ENCODE assay signal across 23 cellular contexts in genomic region chr18:63477972-63478371, GRCh38. TPM values are rescaled to one million over a fixed set of nuclear protein-coding genes. Genes with fewer than 3 reads are reported as not detected.
DNase-seq lines count a peak whose midpoint lies in the region; ATAC-seq and TF ChIP-seq lines count a peak whose summit lies in the region.
"Had no signal": no experiment of that assay in that cellular context is flagged by ENCODE, and none has a peak within 500 bp of the region (broad histone marks: within the 10 kb centered on the region; RNA-seq: fewer than 3 reads in every experiment).

No MANE protein-coding gene starts in this region.

- H3K4me2 ChIP-seq in osteoblast (ENCODE audit: insufficient read depth, low read length) = no peak overlapping the region

- no peak for ATAC-seq in GM21367 (IDR thresholded peaks at IDR 0.05; ENCODE audit: unreplicated experiment)
- ATAC-seq in HG03139 (IDR thresholded peaks at IDR 0.05; ENCODE audit: unreplicated experiment) = no peak
- ATAC-seq: natural killer cell treated with Interleukin-12 subunit alpha and Interleukin-12 subunit beta and Interleukin-15 and Interleukin-18, amount 100 ng/mL, for 72 hours; Panc1; psoas muscle had no signal

- H3K27ac ChIP-seq in osteoblast (ENCODE audit: low read depth, low read length) = no peak overlapping the region
- no peak overlapping the region for H3K27ac ChIP-seq in SJCRH30
- H3K27ac ChIP-seq: cardiac muscle cell, psoas muscle had no signal

- H3K4me1 ChIP-seq in osteoblast (ENCODE audit: insufficient read depth, low read length) = no peaks in the 10 kb centered on the region
- no peaks in the 10 kb centered on the region for H3K4me1 ChIP-seq in SJCRH30
- H3K4me1 ChIP-seq: Caco-2, psoas muscle had no signal

- H3K36me3 ChIP-seq in osteoblast (ENCODE audit: insufficient read depth, low read length) (no peaks in the 10 kb centered on the region), SJCRH30 (no peaks in the 10 kb centered on the region)
- H3K36me3 ChIP-seq: cardiac muscle cell had no signal

- TF ChIP-seq CTCF in epithelial cell of esophagus (IDR thresholded peaks at IDR 0.05; ENCODE audit: insufficient read depth, low read depth, low read length, missing control alignments) (no peak), osteoblast (IDR thresholded peaks at IDR 0.05; ENCODE audit: extremely low read depth, low read depth, low read length) (no peak)

- TF ChIP-seq POLR2A in erythroblast (IDR thresholded peaks at IDR 0.05; ENCODE audit: low read length) = no peak

- H2AFZ ChIP-seq in osteoblast (ENCODE audit: low read length) = peak overlapping the region; percentile 25

- no peaks in the 10 kb centered on the region for H3K79me2 ChIP-seq in osteoblast (ENCODE audit: insufficient read depth, low read length)

- H3K9me3 ChIP-seq in osteoblast (ENCODE audit: low read depth, low read length) = no peaks in the 10 kb centered on the region
- no peaks in the 10 kb centered on the region for H3K9me3 ChIP-seq in SJCRH30 (replicated peaks)
- H3K9me3 ChIP-seq: Caco-2, psoas muscle had no signal

- peak overlapping the region; percentile 63 for H3K4me3 ChIP-seq in epithelial cell of esophagus (ENCODE audit: low read length)
- no peak overlapping the region for H3K4me3 ChIP-seq in osteoblast (ENCODE audit: insufficient read depth, low read length)
- no peak overlapping the region for H3K4me3 ChIP-seq in SJCRH30
- H3K4me3 ChIP-seq: cardiac muscle cell, psoas muscle had no signal

- H4K20me1 ChIP-seq in osteoblast (ENCODE audit: insufficient read depth, low read length) = no peaks in the 10 kb centered on the region

- DNase-seq in Daoy (ENCODE audit: low read depth) = peak; percentile 5
- DNase-seq in NCI-H226 = peak; percentile 7
- peak; percentile 54 for DNase-seq in epithelial cell of esophagus (ENCODE audit: low read depth)
- no peak for DNase-seq in osteoblast (ENCODE audit: insufficient read length, low spot score, missing footprints)
- DNase-seq in SJCRH30 = no peak
- no peak for DNase-seq in erythroblast (lab: John Stamatoyannopoulos, UW)
- DNase-seq: activated CD4-positive, alpha-beta memory T cell treated with anti-CD3 and anti-CD28 coated beads for 36 hours; activated naive CD8-positive, alpha-beta T cell treated with anti-CD3 and anti-CD28 coated beads, Interleukin-2, amount 10 ng/mL, durations not matched to agents 7 days and 5 days; AML-193; Caco-2; foreskin melanocyte; GDM1; H7; NCI-H1930; NCI-H69; psoas muscle; stimulated activated CD4-positive, alpha-beta T cell treated with anti-CD3 and anti-CD28 coated beads, Interleukin-15, amount 100 ng/mL, for 24 hours had no signal

- H3K27me3 ChIP-seq in osteoblast (ENCODE audit: insufficient read depth, low read length) (peaks cover 2% of the 10 kb centered on the region), SJCRH30 (no peaks in the 10 kb centered on the region)
- H3K27me3 ChIP-seq: cardiac muscle cell had no signal

RNA-seq across cellular contexts. Expression of gene SERPINB5, which starts 1.2 kb away (rescaled TPM):
- not detected in 2 replicates for total RNA-seq in Daoy (2014; rRNA removed; shearing (Covaris generic))
- not detected in 2 replicates for total RNA-seq in osteoblast
- not detected in 2 replicates for total RNA-seq in SJCRH30 (2014; rRNA removed; shearing (Covaris generic))
- total RNA-seq: activated CD4-positive, alpha-beta memory T cell treated with anti-CD3 and anti-CD28 coated beads for 36 hours; activated naive CD8-positive, alpha-beta T cell treated with anti-CD3 and anti-CD28 coated beads, Interleukin-2, amount 10 ng/mL, durations not matched to agents 7 days and 5 days; Caco-2; cardiac muscle cell; liver; natural killer cell treated with Interleukin-12 subunit alpha and Interleukin-12 subunit beta and Interleukin-15 and Interleukin-18, amount 100 ng/mL, for 72 hours; psoas muscle had no signal

RNA-seq across cellular contexts. Expression of gene VPS4B, which starts 55.7 kb away (rescaled TPM):
- 36.9 and 42.8 TPM in 2 replicates for total RNA-seq in Daoy (2014; rRNA removed; shearing (Covaris generic))
- 42.4 and 47.4 TPM in 2 replicates for total RNA-seq in osteoblast
- 21.2 and 21.9 TPM in 2 replicates for total RNA-seq in SJCRH30 (2014; rRNA removed; shearing (Covaris generic))

Comparison
In these comparisons a context has a peak if more than half of its experiments do, and no peak if none do; other contexts are left out.
1. DNase-seq: peak in Daoy (single experiment), NCI-H226 (single experiment) and epithelial cell of esophagus (single experiment); none in osteoblast (single experiment), SJCRH30 (0 of 2) and erythroblast (0 of 2).